ENCODE assay signal across 9 cellular contexts in genomic region chr16:21101631-21102420, GRCh38. TPM values are rescaled to one million over a fixed set of nuclear protein-coding genes. Genes with fewer than 3 reads are reported as not detected.
DNase-seq lines count a peak whose midpoint lies in the region; ATAC-seq and TF ChIP-seq lines count a peak whose summit lies in the region.
"Had no signal": no experiment of that assay in that cellular context is flagged by ENCODE, and none has a peak within 500 bp of the region (broad histone marks: within the 10 kb centered on the region; RNA-seq: fewer than 3 reads in every experiment).

No MANE protein-coding gene starts in this region.

- no peaks in the 10 kb centered on the region for H3K36me3 Mint-ChIP-seq in T-helper 17 cell (ENCODE audit: low read depth)
- no peaks in the 10 kb centered on the region for H3K36me3 Mint-ChIP-seq in stimulated activated memory B cell treated with anti-CD40 and anti-IgM and Interleukin-4, amounts not matched to agents 10 μg/mL and 1 μg/mL and 100 μg/mL, for 72 hours
- H3K36me3 Mint-ChIP-seq: naive B cell had no signal

- ATAC-seq in T-helper 17 cell: peak; percentile 36
- ATAC-seq in heart left ventricle: peak in 3 of 4 donors; percentile 77 to 83 (median 79)
- peak; percentile 59 for ATAC-seq in upper lobe of right lung
- ATAC-seq in GM19452 (IDR thresholded peaks at IDR 0.05; ENCODE audit: unreplicated experiment): no peak
- no peak for ATAC-seq in stimulated activated memory B cell treated with anti-CD40 and anti-IgM and Interleukin-4, amounts not matched to agents 10 μg/mL and 1 μg/mL and 100 μg/mL, for 72 hours

- no peak for TF ChIP-seq POLR2A in heart left ventricle (IDR thresholded peaks at IDR 0.05)

- DNase-seq in stimulated activated CD4-positive, alpha-beta T cell treated with anti-CD3 and anti-CD28 coated beads, Interleukin-15, amount 100 ng/mL, for 24 hours: peak; percentile 40
- no peak for DNase-seq in stimulated activated CD4-positive, alpha-beta T cell treated with anti-CD3 and anti-CD28 coated beads, Interleukin-2, amount 100 ng/mL, for 48 hours
- DNase-seq in T-helper 17 cell: peak in 1 of 3 donors; percentile 5
- peak in 2 of 5 donors; percentile 13 to 47 for DNase-seq in heart left ventricle
- DNase-seq in upper lobe of right lung: no peak
- DNase-seq in posterior cingulate gyrus: no peak
- DNase-seq: naive B cell had no signal

- H3K4me3 ChIP-seq in heart left ventricle: no peak overlapping the region
- H3K4me3 ChIP-seq in upper lobe of right lung: no peak overlapping the region

- H3K4me1 ChIP-seq in heart left ventricle (peaks cover 0 to 9% (median 0%) of the 10 kb centered on the region in 12 donors), upper lobe of right lung (no peaks in the 10 kb centered on the region)

- no peaks in the 10 kb centered on the region for H3K27me3 ChIP-seq in heart left ventricle
- H3K27me3 ChIP-seq in upper lobe of right lung: peaks cover 3% of the 10 kb centered on the region

- H3K9me3 Mint-ChIP-seq in stimulated activated memory B cell treated with anti-CD40 and anti-IgM and Interleukin-4, amounts not matched to agents 10 μg/mL and 1 μg/mL and 100 μg/mL, for 72 hours: no peaks in the 10 kb centered on the region
- H3K9me3 Mint-ChIP-seq: naive B cell had no signal

- H3K36me3 ChIP-seq in heart left ventricle: no peaks in the 10 kb centered on the region
- H3K36me3 ChIP-seq in upper lobe of right lung: no peaks in the 10 kb centered on the region

- no peak overlapping the region for H3K27ac Mint-ChIP-seq in T-helper 17 cell
- no peak overlapping the region for H3K27ac Mint-ChIP-seq in stimulated activated memory B cell treated with anti-CD40 and anti-IgM and Interleukin-4, amounts not matched to agents 10 μg/mL and 1 μg/mL and 100 μg/mL, for 72 hours
- H3K27ac Mint-ChIP-seq: naive B cell had no signal

- H3K27ac ChIP-seq in heart left ventricle (no peak overlapping the region), upper lobe of right lung (no peak overlapping the region)

- H3K4me3 Mint-ChIP-seq in T-helper 17 cell: no peak overlapping the region
- no peak overlapping the region for H3K4me3 Mint-ChIP-seq in stimulated activated memory B cell treated with anti-CD40 and anti-IgM and Interleukin-4, amounts not matched to agents 10 μg/mL and 1 μg/mL and 100 μg/mL, for 72 hours
- H3K4me3 Mint-ChIP-seq: naive B cell had no signal

- TF ChIP-seq CTCF in heart left ventricle (IDR thresholded peaks at IDR 0.05) (peak in 10 of 12 donors; percentile 22 to 59 (median 38)), upper lobe of right lung (IDR thresholded peaks at IDR 0.05) (peak; percentile 27)

- peaks cover 68% of the 10 kb centered on the region for H3K27me3 Mint-ChIP-seq in T-helper 17 cell
- peaks cover 50% of the 10 kb centered on the region for H3K27me3 Mint-ChIP-seq in stimulated activated memory B cell treated with anti-CD40 and anti-IgM and Interleukin-4, amounts not matched to agents 10 μg/mL and 1 μg/mL and 100 μg/mL, for 72 hours

- no peaks in the 10 kb centered on the region for H3K4me1 Mint-ChIP-seq in T-helper 17 cell
- no peaks in the 10 kb centered on the region for H3K4me1 Mint-ChIP-seq in stimulated activated memory B cell treated with anti-CD40 and anti-IgM and Interleukin-4, amounts not matched to agents 10 μg/mL and 1 μg/mL and 100 μg/mL, for 72 hours
- H3K4me1 Mint-ChIP-seq: naive B cell had no signal

- intact Hi-C loops in heart left ventricle (cut with DNase I): no loop called here
- intact Hi-C loops in upper lobe of right lung (cut with DNase I): no loop called here
- intact Hi-C loops in posterior cingulate gyrus (cut with DNase I): no loop called here

- H3K9me3 ChIP-seq in T-helper 17 cell (ENCODE audit: control insufficient read depth, low read length, poor library complexity, severe bottlenecking) (no peaks in the 10 kb centered on the region), heart left ventricle (no peaks in the 10 kb centered on the region), upper lobe of right lung (no peaks in the 10 kb centered on the region)

- WGBS in heart left ventricle, 4 donors: 55 to 71% (median 65%) methylated on average over 8 of the region's 8 CpGs

RNA-seq across cellular contexts. Expression of gene DNAH3, which starts 48.8 kb away (rescaled TPM):
- total RNA-seq in T-helper 17 cell (under 1 TPM in 1 of 2 donors, not detected in 1; 0.10 TPM), heart left ventricle (1 to 10 TPM in 4 of 9 donors, under 1 TPM in 5; 0.30 to 2.0 (median 0.97) TPM), upper lobe of right lung (0.06 TPM)
- under 1 TPM; 0.01 to 0.46 TPM for polyA plus RNA-seq in heart left ventricle

RNA-seq across cellular contexts. Expression of gene LDAF1, which starts 56.6 kb away (rescaled TPM):
- total RNA-seq in T-helper 17 cell (10 to 100 TPM in 1 of 2 donors, 1 to 10 TPM in 1; 9.5 to 15.8 TPM), heart left ventricle (100 to 1,000 TPM in 7 of 9 donors, 10 to 100 TPM in 2; 87.0 to 334 (median 162) TPM), upper lobe of right lung (33.3 TPM)
- polyA plus RNA-seq in heart left ventricle: 10 to 100 TPM; 31.0 to 46.3 TPM

Comparison
In these comparisons a context has a peak if more than half of its experiments do, and no peak if none do; other contexts are left out.
1. ATAC-seq: peak in T-helper 17 cell (single experiment), heart left ventricle (3 of 4) and upper lobe of right lung (single experiment); none in GM19452 (single experiment) and stimulated activated memory B cell treated with anti-CD40 and anti-IgM and Interleukin-4, amounts not matched to agents 10 μg/mL and 1 μg/mL and 100 μg/mL, for 72 hours (single experiment).